In genomic region chr1:182301467-182302198, GRCh38 we compare ENCODE assay signal across 1 cellular context.
TF ChIP-seq lines count a peak whose summit lies in the region.

No MANE protein-coding gene starts in this region.

TF ChIP-seq in HepG2, 621 proteins besides CTCF, POLR2A, EP300 and RAD21 (continued from another document and continues in another):
- no peak for TF ChIP-seq ZC3H4 (CRISPR knock-in tag; IDR thresholded peaks at IDR 0.05; ENCODE audit: borderline replicate concordance)
- TF ChIP-seq TBX3 (IDR thresholded peaks at IDR 0.05; ENCODE audit: borderline replicate concordance): peak; percentile 92
- TF ChIP-seq HOXD1 (CRISPR knock-in tag; IDR thresholded peaks at IDR 0.05): peak; percentile 85
- TF ChIP-seq ZNF691 (CRISPR knock-in tag; IDR thresholded peaks at IDR 0.05; ENCODE audit: borderline replicate concordance, low read depth): no peak
- TF ChIP-seq, protein P1, sequence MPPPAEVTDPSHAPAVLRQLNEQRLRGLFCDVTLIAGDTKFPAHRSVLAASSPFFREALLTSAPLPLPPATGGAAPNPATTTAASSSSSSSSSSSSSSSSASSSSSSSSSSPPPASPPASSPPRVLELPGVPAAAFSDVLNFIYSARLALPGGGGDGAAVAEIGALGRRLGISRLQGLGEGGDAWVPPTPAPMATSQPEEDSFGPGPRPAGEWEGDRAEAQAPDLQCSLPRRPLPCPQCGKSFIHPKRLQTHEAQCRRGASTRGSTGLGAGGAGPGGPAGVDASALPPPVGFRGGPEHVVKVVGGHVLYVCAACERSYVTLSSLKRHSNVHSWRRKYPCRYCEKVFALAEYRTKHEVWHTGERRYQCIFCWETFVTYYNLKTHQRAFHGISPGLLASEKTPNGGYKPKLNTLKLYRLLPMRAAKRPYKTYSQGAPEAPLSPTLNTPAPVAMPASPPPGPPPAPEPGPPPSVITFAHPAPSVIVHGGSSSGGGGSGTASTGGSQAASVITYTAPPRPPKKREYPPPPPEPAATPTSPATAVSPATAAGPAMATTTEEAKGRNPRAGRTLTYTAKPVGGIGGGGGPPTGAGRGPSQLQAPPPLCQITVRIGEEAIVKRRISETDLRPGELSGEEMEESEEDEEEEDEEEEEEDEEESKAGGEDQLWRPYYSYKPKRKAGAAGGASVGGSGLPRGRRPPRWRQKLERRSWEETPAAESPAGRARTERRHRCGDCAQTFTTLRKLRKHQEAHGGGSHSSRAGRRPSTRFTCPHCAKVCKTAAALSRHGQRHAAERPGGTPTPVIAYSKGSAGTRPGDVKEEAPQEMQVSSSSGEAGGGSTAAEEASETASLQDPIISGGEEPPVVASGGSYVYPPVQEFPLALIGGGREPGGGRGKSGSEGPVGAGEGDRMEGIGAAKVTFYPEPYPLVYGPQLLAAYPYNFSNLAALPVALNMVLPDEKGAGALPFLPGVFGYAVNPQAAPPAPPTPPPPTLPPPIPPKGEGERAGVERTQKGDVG (CRISPR knock-in tag; IDR thresholded peaks at IDR 0.05; ENCODE audit: borderline replicate concordance): peak; percentile 38; the same call in 1 of the 2 replicates
- TF ChIP-seq, protein P2, sequence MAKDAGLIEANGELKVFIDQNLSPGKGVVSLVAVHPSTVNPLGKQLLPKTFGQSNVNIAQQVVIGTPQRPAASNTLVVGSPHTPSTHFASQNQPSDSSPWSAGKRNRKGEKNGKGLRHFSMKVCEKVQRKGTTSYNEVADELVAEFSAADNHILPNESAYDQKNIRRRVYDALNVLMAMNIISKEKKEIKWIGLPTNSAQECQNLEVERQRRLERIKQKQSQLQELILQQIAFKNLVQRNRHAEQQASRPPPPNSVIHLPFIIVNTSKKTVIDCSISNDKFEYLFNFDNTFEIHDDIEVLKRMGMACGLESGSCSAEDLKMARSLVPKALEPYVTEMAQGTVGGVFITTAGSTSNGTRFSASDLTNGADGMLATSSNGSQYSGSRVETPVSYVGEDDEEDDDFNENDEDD (CRISPR knock-in tag; IDR thresholded peaks at IDR 0.05; ENCODE audit: borderline replicate concordance): no peak; the same call in 1 of the 2 replicates
- no peak for TF ChIP-seq NFRKB (IDR thresholded peaks at IDR 0.05)
- no peak for TF ChIP-seq ZNF333 (CRISPR knock-in tag; IDR thresholded peaks at IDR 0.05; ENCODE audit: borderline replicate concordance)
- TF ChIP-seq PAXIP1 (CRISPR knock-in tag; conservative IDR thresholded peaks at IDR 0.05): peak; percentile 96
- TF ChIP-seq ZSCAN12 (CRISPR knock-in tag; IDR thresholded peaks at IDR 0.05): no peak
- 0 out of 2 replicates have a peak, but pooled peaks have one; percentile 21 for TF ChIP-seq YEATS2 (CRISPR knock-in tag; IDR thresholded peaks at IDR 0.05; ENCODE audit: borderline replicate concordance)
- TF ChIP-seq MED8 (CRISPR knock-in tag; IDR thresholded peaks at IDR 0.05; ENCODE audit: insufficient replicate concordance): peak; percentile 28
- TF ChIP-seq ZNF646 (CRISPR knock-in tag; IDR thresholded peaks at IDR 0.05): peak; percentile 96
- peak; percentile 61; the same call in 1 of the 2 replicates for TF ChIP-seq ATF1 (CRISPR knock-in tag; IDR thresholded peaks at IDR 0.05)
- TF ChIP-seq USF2 (IDR thresholded peaks at IDR 0.05; ENCODE audit: low read depth, low read length): no peak
- TF ChIP-seq USF2 (CRISPR knock-in tag; IDR thresholded peaks at IDR 0.05; ENCODE audit: borderline replicate concordance): no peak
- peak; percentile 72; the same call in 1 of the 2 replicates for TF ChIP-seq FOXM1 (CRISPR knock-in tag; IDR thresholded peaks at IDR 0.05)
- TF ChIP-seq ZHX2 (IDR thresholded peaks at IDR 0.05; ENCODE audit: low read depth): 0 out of 2 replicates have a peak, but pooled peaks have one; percentile 51
- no peak; the same call in 1 of the 2 replicates for TF ChIP-seq ZHX2 (CRISPR knock-in tag; IDR thresholded peaks at IDR 0.05; ENCODE audit: borderline replicate concordance)
- TF ChIP-seq KDM2A (CRISPR knock-in tag; IDR thresholded peaks at IDR 0.05; ENCODE audit: borderline replicate concordance, low read depth): no peak
- TF ChIP-seq ZNF563 (CRISPR knock-in tag; IDR thresholded peaks at IDR 0.05): no peak
- no peak for TF ChIP-seq ZNF709 (CRISPR knock-in tag; IDR thresholded peaks at IDR 0.05)
- TF ChIP-seq FOXJ3 (CRISPR knock-in tag; IDR thresholded peaks at IDR 0.05; ENCODE audit: borderline replicate concordance): peak; percentile 98
- peak; percentile 36 for TF ChIP-seq SKI (IDR thresholded peaks at IDR 0.05; ENCODE audit: partially characterized antibody)
- peak; percentile 61; the same call in 1 of the 2 replicates for TF ChIP-seq ATF2 (CRISPR knock-in tag; IDR thresholded peaks at IDR 0.05)
- no peak for TF ChIP-seq KLF9 (CRISPR knock-in tag; IDR thresholded peaks at IDR 0.05; ENCODE audit: low read depth)
- TF ChIP-seq MATR3 (CRISPR knock-in tag; IDR thresholded peaks at IDR 0.05): no peak
- peak; percentile 35; the same call in 1 of the 2 replicates for TF ChIP-seq PHF8 (CRISPR knock-in tag; IDR thresholded peaks at IDR 0.05)
- TF ChIP-seq TCF7 (IDR thresholded peaks at IDR 0.05; ENCODE audit: low read depth): peak; percentile 89
